Comparison of ENCODE assay signal across 18 cellular contexts in genomic region chr4:175412744-175413143, GRCh38.
DNase-seq lines count a peak whose midpoint lies in the region; ATAC-seq and TF ChIP-seq lines count a peak whose summit lies in the region.
"Had no signal": no experiment of that assay in that cellular context is flagged by ENCODE, and none has a peak within 500 bp of the region (broad histone marks: within the 10 kb centered on the region; RNA-seq: fewer than 3 reads in every experiment).

No MANE protein-coding gene starts in this region.

- intact Hi-C loops in prostate gland (cut with DNase I) = no loop called here

- ATAC-seq in HG03039 (IDR thresholded peaks at IDR 0.05; ENCODE audit: unreplicated experiment) (no peak), GM21367 (IDR thresholded peaks at IDR 0.05; ENCODE audit: unreplicated experiment) (no peak)
- ATAC-seq: heart right ventricle; left cardiac atrium; stimulated activated naive CD8-positive, alpha-beta T cell treated with anti-CD3 and anti-CD28 coated beads, Interleukin-15, amount 100 ng/mL, for 72 hours had no signal

- TF ChIP-seq CTCF in chondrocyte (IDR thresholded peaks at IDR 0.05) (no peak), osteocyte (IDR thresholded peaks at IDR 0.05) (no peak), prostate gland (IDR thresholded peaks at IDR 0.05) (no peak)

- H3K4me1 Mint-ChIP-seq in chondrocyte (ENCODE audit: low read depth) = peaks cover 39% of the 10 kb centered on the region
- peaks cover 33% of the 10 kb centered on the region for H3K4me1 Mint-ChIP-seq in osteocyte (ENCODE audit: unreplicated experiment)
- H3K4me1 Mint-ChIP-seq: CD4-positive, CD25-positive, alpha-beta regulatory T cell; central memory CD8-positive, alpha-beta T cell; stimulated activated naive CD8-positive, alpha-beta T cell treated with anti-CD3 and anti-CD28 coated beads, Interleukin-15, amount 100 ng/mL, for 72 hours had no signal

- no peaks in the 10 kb centered on the region for H3K9me3 ChIP-seq in prostate gland

- H3K36me3 Mint-ChIP-seq in chondrocyte (ENCODE audit: low read depth) (peaks cover 24% of the 10 kb centered on the region), osteocyte (ENCODE audit: unreplicated experiment) (peaks cover 37% of the 10 kb centered on the region)
- H3K36me3 Mint-ChIP-seq: CD4-positive, CD25-positive, alpha-beta regulatory T cell had no signal

- H3K27me3 Mint-ChIP-seq in chondrocyte (ENCODE audit: low read depth) = no peaks in the 10 kb centered on the region
- H3K27me3 Mint-ChIP-seq in osteocyte (ENCODE audit: unreplicated experiment) = no peaks in the 10 kb centered on the region
- H3K27me3 Mint-ChIP-seq: CD4-positive, CD25-positive, alpha-beta regulatory T cell; central memory CD8-positive, alpha-beta T cell; stimulated activated naive CD8-positive, alpha-beta T cell treated with anti-CD3 and anti-CD28 coated beads, Interleukin-15, amount 100 ng/mL, for 72 hours had no signal

- H3K27ac Mint-ChIP-seq in chondrocyte (ENCODE audit: unreplicated experiment) (peak overlapping the region; percentile 38), osteocyte (ENCODE audit: unreplicated experiment) (peak overlapping the region; percentile 57)
- H3K27ac Mint-ChIP-seq: CD4-positive, CD25-positive, alpha-beta regulatory T cell; stimulated activated naive CD8-positive, alpha-beta T cell treated with anti-CD3 and anti-CD28 coated beads, Interleukin-15, amount 100 ng/mL, for 72 hours had no signal

- H3K9me3 Mint-ChIP-seq in chondrocyte (ENCODE audit: low read depth) (peaks cover 42% of the 10 kb centered on the region), osteocyte (ENCODE audit: unreplicated experiment) (peaks cover 37% of the 10 kb centered on the region)

- no peaks in the 10 kb centered on the region for H3K27me3 ChIP-seq in prostate gland (replicated peaks; ENCODE audit: insufficient read depth)
- H3K27me3 ChIP-seq: heart right ventricle had no signal

- H3K27ac ChIP-seq in prostate gland = no peak overlapping the region
- H3K27ac ChIP-seq: heart right ventricle had no signal

- WGBS in prostate gland = 53% methylated on average over 2 of the region's 2 CpGs

- H3K4me3 Mint-ChIP-seq in chondrocyte (ENCODE audit: unreplicated experiment) = no peak overlapping the region
- no peak overlapping the region for H3K4me3 Mint-ChIP-seq in osteocyte (ENCODE audit: unreplicated experiment)
- H3K4me3 Mint-ChIP-seq: CD4-positive, CD25-positive, alpha-beta regulatory T cell; central memory CD8-positive, alpha-beta T cell; stimulated activated naive CD8-positive, alpha-beta T cell treated with anti-CD3 and anti-CD28 coated beads, Interleukin-15, amount 100 ng/mL, for 72 hours had no signal

- DNase-seq in EH (ENCODE audit: low read depth) (peak; percentile 83), NCI-H226 (peak; percentile 3), chondrocyte (ENCODE audit: low spot score) (no peak), osteocyte (ENCODE audit: extremely low spot score, unreplicated experiment) (no peak), GOT3 (lab: John Stamatoyannopoulos, UW) (no peak), prostate gland (ENCODE audit: low spot score) (no peak)
- DNase-seq: activated CD4-positive, alpha-beta T cell treated with anti-CD3 and anti-CD28 coated beads for 1 hour; activated CD8-positive, alpha-beta memory T cell treated with anti-CD3 and anti-CD28 coated beads, Interleukin-2, amount 50 U/mL, for 4 hours; activated naive CD4-positive, alpha-beta T cell treated with Interleukin-2 at 50 U/mL for 16 hours; CD4-positive, CD25-positive, alpha-beta regulatory T cell; heart right ventricle; left cardiac atrium; NCI-H1694 treated with DMSO at 0.1 percent for 48 hours; NCI-H524; stimulated activated naive CD8-positive, alpha-beta T cell treated with anti-CD3 and anti-CD28 coated beads, Interleukin-15, amount 100 ng/mL, for 72 hours had no signal

- H3K4me1 ChIP-seq in prostate gland (replicated peaks) = no peaks in the 10 kb centered on the region
- H3K4me1 ChIP-seq: heart right ventricle had no signal

- H3K36me3 ChIP-seq in prostate gland = no peaks in the 10 kb centered on the region
- H3K36me3 ChIP-seq: heart right ventricle had no signal

- H3K4me3 ChIP-seq in prostate gland = no peak overlapping the region
- H3K4me3 ChIP-seq: heart right ventricle had no signal

- TF ChIP-seq POLR2A in prostate gland (IDR thresholded peaks at IDR 0.05) = no peak

Comparison
In these comparisons a context has a peak if more than half of its experiments do, and no peak if none do; other contexts are left out.
1. DNase-seq: peak in EH (single experiment) and NCI-H226 (single experiment); none in chondrocyte (single experiment), osteocyte (single experiment), GOT3 (single experiment) and prostate gland (single experiment).